In genomic region chr15:31297221-31297879, GRCh38 we compare ENCODE assay signal across 1 cellular context.
TF ChIP-seq lines count a peak whose summit lies in the region.

No MANE protein-coding gene starts in this region.

TF ChIP-seq in liver, 16 proteins besides CTCF, POLR2A, EP300 and RAD21 (continued from another document):
- no peak for TF ChIP-seq REST (IDR thresholded peaks at IDR 0.05)
- TF ChIP-seq ZBTB33 (IDR thresholded peaks at IDR 0.05) = no peak
- TF ChIP-seq SP1 (IDR thresholded peaks at IDR 0.05) = no peak
